Comparison of ENCODE assay signal across 8 cellular contexts in the genomic region with DNA sequence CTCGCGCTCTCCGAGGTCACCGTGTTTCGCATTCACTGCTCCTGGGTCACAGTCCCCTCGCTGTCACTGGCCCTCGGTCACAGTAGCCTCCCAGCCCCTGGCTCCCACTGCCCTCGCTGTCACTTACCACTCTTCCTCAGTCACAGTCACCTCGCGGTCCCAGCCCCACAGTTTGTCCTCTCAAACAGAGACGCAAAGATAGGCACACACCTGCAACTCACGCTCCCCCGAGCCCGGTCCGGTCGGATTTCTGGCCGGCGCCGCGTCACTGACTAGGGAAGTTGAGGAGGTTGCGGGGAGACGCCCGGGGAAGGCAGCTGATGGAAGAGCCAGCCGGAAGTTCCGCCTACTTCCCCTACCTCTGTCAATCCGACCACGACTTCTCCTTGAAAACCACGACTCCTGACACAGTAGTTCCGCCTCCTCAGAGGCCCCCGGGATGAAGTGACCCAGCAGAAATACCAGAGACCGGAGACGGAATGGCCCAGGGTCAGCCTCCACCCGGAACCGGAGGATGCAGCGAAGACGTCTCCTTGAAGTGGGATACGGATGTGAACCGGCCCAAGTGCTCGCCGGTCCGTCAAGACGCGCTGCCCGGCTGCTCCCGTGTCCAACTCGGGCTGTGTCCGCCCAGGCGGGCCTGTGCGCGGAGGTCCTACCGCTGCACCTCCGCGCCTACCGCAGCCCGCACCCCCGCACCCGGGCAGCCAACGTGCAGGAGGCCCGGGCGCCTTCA. TPM values are rescaled to one million over a fixed set of nuclear protein-coding genes. Genes with fewer than 3 reads are reported as not detected.
A peak's percentile ranks its signal among the peaks of the same experiment; 100 is the strongest.
DNase-seq lines count a peak whose midpoint lies in the region; ATAC-seq and TF ChIP-seq lines count a peak whose summit lies in the region.

A gene (minus strand): TSS at position 322 of the 736 bp plus-strand sequence. CDS start 17,195 bp downstream, outside the sequence.

- DNase-seq in NCI-H1436 (lab: John Stamatoyannopoulos, UW) (peak; percentile 88), T-cell (peak; percentile 38 to 78 (median 63)), adrenal gland (peak; percentile 89 to 96 (median 94)), heart left ventricle (peak; percentile 92 to 96 (median 93)), trophoblast cell (peak; percentile 93), tibial nerve (ENCODE audit: low spot score in 2 of 2) (peak; percentile 77 to 86)

- intact Hi-C loops in adrenal gland (cut with DNase I) = no loop called here
- intact Hi-C loops in heart left ventricle (cut with DNase I) = loop anchor here in 1 of 10 donors (1.0 kb wide), 1 partner anchor 216 kb away; a partner anchor contains a TSS

- peak within 1 kb of the TSS; percentile 51 for H2BK12ac ChIP-seq in trophoblast cell (ENCODE audit: low read length)

- CTCF ChIA-PET in T-cell (lab: Charles Lee) = interaction anchor here (0.7 kb wide), 2 partner anchors 527 to 1021 kb away, joined by 3 read pairs; no protein-coding TSS in a partner anchor

- H3K79me1 ChIP-seq in trophoblast cell (ENCODE audit: low read length) = peaks cover 12% of the 10 kb centered on the region

- H3K14ac ChIP-seq in trophoblast cell (ENCODE audit: low read length) = peak within 1 kb of the TSS; percentile 100

- H3K4ac ChIP-seq in trophoblast cell (ENCODE audit: low read depth, low read length) = peak within 1 kb of the TSS; percentile 97

- H4K91ac ChIP-seq in trophoblast cell (ENCODE audit: low read depth, low read length) = peak within 1 kb of the TSS; percentile 97

- H3K27ac ChIP-seq in adrenal gland = peak within 1 kb of the TSS; percentile 85 to 97 (median 91)
- peak within 1 kb of the TSS; percentile 84 to 98 (median 94) for H3K27ac ChIP-seq in heart left ventricle
- H3K27ac ChIP-seq in trophoblast cell (ENCODE audit: low read depth, low read length) = peak within 1 kb of the TSS; percentile 92
- H3K27ac ChIP-seq in tibial nerve = peak within 1 kb of the TSS; percentile 73 to 93 (median 90)

- peak within 1 kb of the TSS; percentile 98 for H4K12ac ChIP-seq in trophoblast cell (ENCODE audit: low read depth, low read length)

- H2BK5ac ChIP-seq in trophoblast cell (ENCODE audit: low read depth, low read length, poor library complexity) = peak within 1 kb of the TSS; percentile 90

- peak within 1 kb of the TSS; percentile 87 for H3K9ac ChIP-seq in trophoblast cell (ENCODE audit: low read length)

- H3K27me3 ChIP-seq in adrenal gland (no peaks in the 10 kb centered on the region), heart left ventricle (no peaks in the 10 kb centered on the region), trophoblast cell (ENCODE audit: insufficient read depth, low read length) (no peaks in the 10 kb centered on the region), tibial nerve (no peaks in the 10 kb centered on the region)

- no peaks in the 10 kb centered on the region for H3K9me3 Mint-ChIP-seq in T-cell

- peak within 1 kb of the TSS; percentile 94 for H2BK120ac ChIP-seq in trophoblast cell (ENCODE audit: insufficient read depth, low read length, poor library complexity)

- peak; percentile 14 to 88 for TF ChIP-seq EP300 in tibial nerve (IDR thresholded peaks at IDR 0.05)

- ATAC-seq in HG02763 (IDR thresholded peaks at IDR 0.05; ENCODE audit: unreplicated experiment) (peak; percentile 87), T-cell (replicated peaks in 1 of 4) (peak; percentile 89 to 94 (median 92)), heart left ventricle (peak; percentile 96 to 99 (median 98))

- H4K8ac ChIP-seq in trophoblast cell (ENCODE audit: low read depth, low read length) = peak within 1 kb of the TSS; percentile 99

- H3K27me3 Mint-ChIP-seq in T-cell = no peaks in the 10 kb centered on the region

- H3K4me2 ChIP-seq in trophoblast cell (ENCODE audit: low read length) = peak within 1 kb of the TSS; percentile 96

- H3K9me3 ChIP-seq in adrenal gland (replicated peaks in 1 of 3) = no peaks in the 10 kb centered on the region
- no peaks in the 10 kb centered on the region for H3K9me3 ChIP-seq in heart left ventricle
- no peaks in the 10 kb centered on the region for H3K9me3 ChIP-seq in trophoblast cell (ENCODE audit: insufficient read depth, low read depth, low read length)
- H3K9me3 ChIP-seq in tibial nerve = no peaks in the 10 kb centered on the region

- peak; percentile 78 for TF ChIP-seq POLR2A in GM10847 (IDR thresholded peaks at IDR 0.05; ENCODE audit: extremely low read depth, insufficient read length)
- peak; percentile 61 to 93 for TF ChIP-seq POLR2A in adrenal gland (IDR thresholded peaks at IDR 0.05)
- TF ChIP-seq POLR2A in heart left ventricle (IDR thresholded peaks at IDR 0.05) = peak in 1 of 2 donors; percentile 90
- TF ChIP-seq POLR2A in tibial nerve (IDR thresholded peaks at IDR 0.05) = peak in 1 of 2 donors; percentile 62

- peak within 1 kb of the TSS; percentile 98 to 99 for H3K27ac Mint-ChIP-seq in T-cell

- H3K4me3 Mint-ChIP-seq in T-cell = peak within 1 kb of the TSS; percentile 93 to 100 (median 99)

- H3K4me3 ChIP-seq in adrenal gland = peak within 1 kb of the TSS; percentile 66 to 100 (median 77)
- H3K4me3 ChIP-seq in heart left ventricle = peak within 1 kb of the TSS; percentile 38 to 96 (median 88)
- H3K4me3 ChIP-seq in trophoblast cell (ENCODE audit: low read depth, low read length) = peak within 1 kb of the TSS; percentile 95
- H3K4me3 ChIP-seq in tibial nerve = peak within 1 kb of the TSS; percentile 80 to 90 (median 82)

- H3K79me2 ChIP-seq in trophoblast cell (ENCODE audit: control insufficient read depth, insufficient read depth, low read length, poor library complexity) = peaks cover 10% of the 10 kb centered on the region

- POLR2A ChIA-PET in T-cell (lab: Charles Lee) = no interaction called here

- TF ChIP-seq CTCF in adrenal gland (IDR thresholded peaks at IDR 0.05) (peak in 2 of 6 experiments; percentile 6 to 12), heart left ventricle (IDR thresholded peaks at IDR 0.05) (no peak), tibial nerve (IDR thresholded peaks at IDR 0.05) (no peak)

- WGBS in adrenal gland, 4 donors = 0 to 1% (median 1%) methylated on average over 23 to 60 of the region's 60 CpGs
- WGBS in heart left ventricle, 4 donors = 0% methylated on average over 23 to 60 of the region's 60 CpGs
- no CpG with 5 or more reads among the region's 60 CpGs for WGBS in trophoblast cell (ENCODE audit: extremely low coverage, insufficient coverage, insufficient read length)
- 0 to 1% methylated on average over 38 to 45 of the region's 60 CpGs for WGBS in tibial nerve, 2 donors

- H3K36me3 Mint-ChIP-seq in T-cell = no peaks in the 10 kb centered on the region

- H3K4me1 Mint-ChIP-seq in T-cell = peaks cover 35 to 51% (median 49%) of the 10 kb centered on the region in 3 donors

- H3K4me1 ChIP-seq in adrenal gland (replicated peaks in 1 of 2) (peaks cover 35 to 42% of the 10 kb centered on the region in 2 donors), heart left ventricle (peaks cover 0 to 48% (median 44%) of the 10 kb centered on the region in 12 donors), trophoblast cell (ENCODE audit: control insufficient read depth in 1 of 2, insufficient read depth in 2 of 2, low read length in 2 of 2) (peaks cover 2 to 4% of the 10 kb centered on the region in 2 experiments), tibial nerve (peaks cover 0 to 43% (median 14%) of the 10 kb centered on the region in 4 donors)

- H2AFZ ChIP-seq in trophoblast cell (ENCODE audit: insufficient read depth, low read length, poor library complexity) = peak within 1 kb of the TSS; percentile 99

- H2AK5ac ChIP-seq in trophoblast cell (ENCODE audit: low read length) = peak within 1 kb of the TSS; percentile 41

- H3K23ac ChIP-seq in trophoblast cell (ENCODE audit: low read length) = no peak within 1 kb of the TSS

- H3K36me3 ChIP-seq in adrenal gland (replicated peaks in 1 of 2) (no peaks in the 10 kb centered on the region), heart left ventricle (peaks cover 0 to 6% (median 0%) of the 10 kb centered on the region in 9 donors), trophoblast cell (ENCODE audit: control insufficient read depth in 1 of 2, insufficient read depth in 2 of 2, low read length in 2 of 2) (no peaks in the 10 kb centered on the region), tibial nerve (no peaks in the 10 kb centered on the region)

- peak within 1 kb of the TSS; percentile 98 for H3K18ac ChIP-seq in trophoblast cell (ENCODE audit: low read length)

RNA-seq across cellular contexts. Expression of the gene that starts here (rescaled TPM):
- total RNA-seq in T-cell = 10 to 100 TPM; 61.1 to 87.9 (median 64.1) TPM
- total RNA-seq in adrenal gland = 10 to 100 TPM; 44.9 to 97.1 (median 73.9) TPM
- 100 to 1,000 TPM in 1 of 3 donors, 10 to 100 TPM in 2; 20.8 to 111 (median 27.5) TPM for polyA plus RNA-seq in adrenal gland
- total RNA-seq in heart left ventricle = 100 to 1,000 TPM in 7 of 9 donors, 10 to 100 TPM in 2; 90.4 to 149 (median 105) TPM
- polyA plus RNA-seq in heart left ventricle = 10 to 100 TPM; 29.4 to 58.0 TPM
- 43.3 and 45.5 TPM in 2 replicates for polyA plus RNA-seq in trophoblast cell (2013)
- total RNA-seq in tibial nerve = 10 to 100 TPM; 51.9 to 98.1 (median 73.0) TPM

Comparison
In these comparisons a context has a peak if more than half of its experiments do, and no peak if none do; other contexts are left out.
1. Peak in every context shown above with its lines: DNase-seq, ATAC-seq, H3K4me3 ChIP-seq and H3K27ac ChIP-seq.